In genomic region chr3:123698813-123699212, GRCh38 we compare ENCODE assay signal across 20 cellular contexts.
DNase-seq lines count a peak whose midpoint lies in the region; ATAC-seq and TF ChIP-seq lines count a peak whose summit lies in the region.
"Had no signal": no experiment of that assay in that cellular context is flagged by ENCODE, and none has a peak within 500 bp of the region (broad histone marks: within the 10 kb centered on the region; RNA-seq: fewer than 3 reads in every experiment).

No MANE protein-coding gene starts in this region.

- no peak for TF ChIP-seq EP300 in transverse colon (IDR thresholded peaks at IDR 0.05; ENCODE audit: low read depth)

- no peak overlapping the region for H3K14ac ChIP-seq in trophoblast cell (ENCODE audit: low read length)

- H3K4me3 ChIP-seq in fibroblast of lung (replicated peaks in 1 of 4; ENCODE audit: control extremely low read depth in 1 of 4, insufficient read depth in 1 of 4, low read depth in 3 of 4, low read length in 4 of 4), result peak overlapping the region; percentile 4 to 64 (median 43)
- H3K4me3 ChIP-seq in trophoblast cell (ENCODE audit: low read depth, low read length), result no peak overlapping the region
- H3K4me3 ChIP-seq in transverse colon, result peak overlapping the region; percentile 34 to 47 (median 42)
- H3K4me3 ChIP-seq: body of pancreas had no signal

- H4K12ac ChIP-seq in trophoblast cell (ENCODE audit: low read depth, low read length), result no peak overlapping the region

- no peaks in the 10 kb centered on the region for H3K9me3 Mint-ChIP-seq in chondrocyte (ENCODE audit: low read depth)
- H3K9me3 Mint-ChIP-seq: activated naive CD4-positive, alpha-beta T cell treated with anti-CD3 and anti-CD28 coated beads, Interleukin-2, amount 10 ng/mL, durations not matched to agents 7 days and 5 days; stimulated activated naive CD8-positive, alpha-beta T cell treated with anti-CD3 and anti-CD28 coated beads, Interleukin-15, Interleukin-2, amounts not matched to agents 100 ng/mL and 50 ng/mL, for 24 hours had no signal

- intact Hi-C loops in transverse colon (cut with DNase I; ENCODE audit: low total_unique reads), result no loop called here

- H2BK12ac ChIP-seq in trophoblast cell (ENCODE audit: low read length), result no peak overlapping the region

- H3K4me1 ChIP-seq in fibroblast of lung (ENCODE audit: control insufficient read depth, extremely low read depth, insufficient read depth, low read length), result peaks cover 41% of the 10 kb centered on the region
- peaks cover 51 to 52% of the 10 kb centered on the region in 2 experiments for H3K4me1 ChIP-seq in trophoblast cell (ENCODE audit: control insufficient read depth in 1 of 2, insufficient read depth in 2 of 2, low read length in 2 of 2)
- peaks cover 9 to 36% (median 19%) of the 10 kb centered on the region in 4 donors for H3K4me1 ChIP-seq in transverse colon

- no peak overlapping the region for H3K23ac ChIP-seq in trophoblast cell (ENCODE audit: low read length)

- peak overlapping the region; percentile 57 for H2AK5ac ChIP-seq in trophoblast cell (ENCODE audit: low read length)

- H2AFZ ChIP-seq in fibroblast of lung (ENCODE audit: low read length), result no peak overlapping the region
- no peak overlapping the region for H2AFZ ChIP-seq in trophoblast cell (ENCODE audit: insufficient read depth, low read length, poor library complexity)

- H2BK120ac ChIP-seq in trophoblast cell (ENCODE audit: insufficient read depth, low read length, poor library complexity), result peak overlapping the region; percentile 7

- no peak for ATAC-seq in GM21576 (IDR thresholded peaks at IDR 0.05; ENCODE audit: unreplicated experiment)
- ATAC-seq: body of pancreas, left colon had no signal

- H3K36me3 Mint-ChIP-seq in chondrocyte (ENCODE audit: low read depth), result peaks cover 33% of the 10 kb centered on the region
- H3K36me3 Mint-ChIP-seq: activated naive CD4-positive, alpha-beta T cell treated with anti-CD3 and anti-CD28 coated beads, Interleukin-2, amount 10 ng/mL, durations not matched to agents 7 days and 5 days had no signal

- peak overlapping the region; percentile 44 for H4K91ac ChIP-seq in trophoblast cell (ENCODE audit: low read depth, low read length)

- peak overlapping the region; percentile 87 for H3K4me3 Mint-ChIP-seq in chondrocyte (ENCODE audit: unreplicated experiment)
- H3K4me3 Mint-ChIP-seq: activated naive CD4-positive, alpha-beta T cell treated with anti-CD3 and anti-CD28 coated beads, Interleukin-2, amount 10 ng/mL, durations not matched to agents 7 days and 5 days; B cell; HFFc6; stimulated activated naive CD8-positive, alpha-beta T cell treated with anti-CD3 and anti-CD28 coated beads, Interleukin-15, Interleukin-2, amounts not matched to agents 100 ng/mL and 50 ng/mL, for 24 hours had no signal

- no peak overlapping the region for H4K8ac ChIP-seq in trophoblast cell (ENCODE audit: low read depth, low read length)

- TF ChIP-seq POLR2A in transverse colon (IDR thresholded peaks at IDR 0.05), result no peak

- H3K79me1 ChIP-seq in trophoblast cell (ENCODE audit: low read length), result peaks cover 44% of the 10 kb centered on the region

- H3K4ac ChIP-seq in trophoblast cell (ENCODE audit: low read depth, low read length), result no peak overlapping the region

- peaks cover 91% of the 10 kb centered on the region for H3K4me1 Mint-ChIP-seq in chondrocyte (ENCODE audit: low read depth)
- H3K4me1 Mint-ChIP-seq: activated naive CD4-positive, alpha-beta T cell treated with anti-CD3 and anti-CD28 coated beads, Interleukin-2, amount 10 ng/mL, durations not matched to agents 7 days and 5 days had no signal

- in situ Hi-C loops in transverse colon (cut with MboI; ENCODE audit: low pct_ligation_motif_present in 1 of 4, low pct_unique_long_range_greater_than_20kb in 1 of 4, low sequenced_read_pairs in 3 of 4), result no loop called here

- H3K9ac ChIP-seq in fibroblast of lung (ENCODE audit: insufficient read depth, low read length) (no peak overlapping the region), trophoblast cell (ENCODE audit: low read length) (no peak overlapping the region)

- peak overlapping the region; percentile 86 for H3K27ac Mint-ChIP-seq in chondrocyte (ENCODE audit: unreplicated experiment)
- H3K27ac Mint-ChIP-seq: activated naive CD4-positive, alpha-beta T cell treated with anti-CD3 and anti-CD28 coated beads, Interleukin-2, amount 10 ng/mL, durations not matched to agents 7 days and 5 days; B cell; stimulated activated naive CD8-positive, alpha-beta T cell treated with anti-CD3 and anti-CD28 coated beads, Interleukin-15, Interleukin-2, amounts not matched to agents 100 ng/mL and 50 ng/mL, for 24 hours had no signal

- H4K20me1 ChIP-seq in fibroblast of lung (ENCODE audit: control insufficient read depth, extremely low read depth, insufficient read depth, low read length), result no peaks in the 10 kb centered on the region

- no peak overlapping the region for H3K18ac ChIP-seq in trophoblast cell (ENCODE audit: low read length)

- no peak overlapping the region for H2BK5ac ChIP-seq in trophoblast cell (ENCODE audit: low read depth, low read length, poor library complexity)

- no peak for DNase-seq in chondrocyte (ENCODE audit: low spot score)
- no peak for DNase-seq in fibroblast of lung (ENCODE audit: low read depth in 2 of 2)
- no peak for DNase-seq in trophoblast cell
- no peak for DNase-seq in transverse colon
- DNase-seq in T-helper 2 cell, result no peak
- DNase-seq in LoVo (ENCODE audit: low spot score), result no peak
- DNase-seq: activated CD4-positive, alpha-beta T cell treated with anti-CD3 and anti-CD28 coated beads, Interleukin-2, amount 50 U/mL, for 4 hours; activated naive CD4-positive, alpha-beta T cell treated with anti-CD3 and anti-CD28 coated beads, Interleukin-2, amount 10 ng/mL, durations not matched to agents 7 days and 5 days; activated T-cell treated with anti-CD3 and anti-CD28 coated beads for 4 hours; body of pancreas; effector CD4-positive, alpha-beta T cell; HFFc6; left colon; NCI-H1694; NCI-H345; NK-92 treated with Interleukin-12 subunit alpha and Interleukin-12 subunit beta, amount 100 ng/mL, for 24 hours; stimulated activated CD4-positive, alpha-beta T cell treated with anti-CD3 and anti-CD28 coated beads, Interleukin-15, amount 100 ng/mL, for 24 hours had no signal

- H3K36me3 ChIP-seq in fibroblast of lung (ENCODE audit: control insufficient read depth, insufficient read depth, low read length) (peaks cover 31% of the 10 kb centered on the region), trophoblast cell (ENCODE audit: control insufficient read depth in 1 of 2, insufficient read depth in 2 of 2, low read length in 2 of 2) (peaks cover 11 to 16% of the 10 kb centered on the region in 2 experiments), transverse colon (no peaks in the 10 kb centered on the region)

- H3K27ac ChIP-seq in fibroblast of lung (ENCODE audit: insufficient read depth, low read length) (no peak overlapping the region), trophoblast cell (ENCODE audit: low read depth, low read length) (no peak overlapping the region), transverse colon (peak overlapping the region; percentile 81 to 89 (median 86))
- H3K27ac ChIP-seq: body of pancreas had no signal

- H3K9me3 ChIP-seq in fibroblast of lung (ENCODE audit: control insufficient read depth, insufficient read depth, low read depth, low read length), result no peaks in the 10 kb centered on the region
- H3K9me3 ChIP-seq in trophoblast cell (ENCODE audit: insufficient read depth, low read depth, low read length), result no peaks in the 10 kb centered on the region
- no peaks in the 10 kb centered on the region for H3K9me3 ChIP-seq in transverse colon
- H3K9me3 ChIP-seq: body of pancreas had no signal

- TF ChIP-seq CTCF in chondrocyte (IDR thresholded peaks at IDR 0.05) (no peak), fibroblast of lung (conservative IDR thresholded peaks at IDR 0.05 in 1 of 2, IDR thresholded peaks at IDR 0.05 in 1 of 2; ENCODE audit: low read depth in 1 of 2, low read length in 2 of 2) (no peak), transverse colon (IDR thresholded peaks at IDR 0.05) (no peak)

- H3K27me3 ChIP-seq in fibroblast of lung (ENCODE audit: control insufficient read depth, insufficient read depth, low read length) (no peaks in the 10 kb centered on the region), trophoblast cell (ENCODE audit: insufficient read depth, low read length) (no peaks in the 10 kb centered on the region), transverse colon (no peaks in the 10 kb centered on the region)
- H3K27me3 ChIP-seq: body of pancreas had no signal

- H3K79me2 ChIP-seq in fibroblast of lung (ENCODE audit: control insufficient read depth, insufficient read depth, low read length), result peaks cover 59% of the 10 kb centered on the region
- H3K79me2 ChIP-seq in trophoblast cell (ENCODE audit: control insufficient read depth, insufficient read depth, low read length, poor library complexity), result peaks cover 3% of the 10 kb centered on the region

- WGBS in trophoblast cell (ENCODE audit: extremely low coverage, insufficient coverage, insufficient read length), result no CpG with 5 or more reads among the region's 5 CpGs
- WGBS in transverse colon (ENCODE audit: low coverage in 1 of 2), 2 donors, result 50% methylated on average over 5 of the region's 5 CpGs; no CpG with 5 or more reads in 1 of the 2 donors

- H3K4me2 ChIP-seq in fibroblast of lung (ENCODE audit: extremely low read depth, insufficient read depth, low read length) (peak overlapping the region; percentile 33), trophoblast cell (ENCODE audit: low read length) (no peak overlapping the region)

- H3K27me3 Mint-ChIP-seq in chondrocyte (ENCODE audit: low read depth), result no peaks in the 10 kb centered on the region
- H3K27me3 Mint-ChIP-seq: stimulated activated naive CD8-positive, alpha-beta T cell treated with anti-CD3 and anti-CD28 coated beads, Interleukin-15, Interleukin-2, amounts not matched to agents 100 ng/mL and 50 ng/mL, for 24 hours had no signal

Comparison
In these comparisons a context has a peak if more than half of its experiments do, and no peak if none do; other contexts are left out.
1. H3K27ac ChIP-seq: peak in transverse colon (4 of 4); none in fibroblast of lung (single experiment) and trophoblast cell (single experiment).